Comparison of ENCODE assay signal across 17 cellular contexts in the genomic region with DNA sequence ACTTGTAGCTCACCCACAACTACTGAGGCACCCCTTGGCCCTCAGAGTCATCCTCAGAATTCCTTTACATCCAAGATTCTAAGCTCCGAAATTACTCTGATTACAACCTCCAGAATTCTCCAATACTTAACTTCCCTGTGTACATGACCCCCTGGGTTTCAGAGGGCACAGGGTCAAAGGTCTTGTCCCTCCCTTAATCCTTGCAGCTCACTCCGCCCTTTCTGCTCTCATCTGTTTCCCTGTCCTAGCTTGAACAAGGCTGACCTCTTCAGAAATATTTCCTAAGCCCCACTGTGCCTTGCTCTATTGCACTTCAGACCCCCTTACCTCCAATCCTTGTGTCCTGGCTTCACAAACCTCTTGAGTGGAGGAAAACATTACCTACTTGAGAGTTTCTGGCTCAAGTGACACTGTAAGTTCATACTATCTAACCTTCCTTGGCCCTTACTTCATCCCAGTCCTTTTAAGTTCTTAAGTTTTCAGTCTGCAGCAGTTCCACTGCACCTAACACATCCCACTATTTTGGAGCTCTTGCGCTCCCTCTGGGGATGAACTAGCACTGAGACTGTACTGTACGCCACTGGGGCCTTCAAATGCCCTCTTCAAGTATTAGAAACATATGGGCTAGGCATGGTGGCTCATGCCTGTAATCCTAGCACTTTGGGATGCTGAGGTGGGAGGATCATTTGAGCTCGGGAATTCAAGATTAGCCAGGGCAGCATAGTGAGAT. TPM values are rescaled to one million over a fixed set of nuclear protein-coding genes. Genes with fewer than 3 reads are reported as not detected.
DNase-seq lines count a peak whose midpoint lies in the region; ATAC-seq lines count a peak whose summit lies in the region.
"Had no signal": no experiment of that assay in that cellular context is flagged by ENCODE, and none has a peak within 500 bp of the region (broad histone marks: within the 10 kb centered on the region; RNA-seq: fewer than 3 reads in every experiment).

No MANE protein-coding gene starts in this region.

- intact Hi-C loops in activated CD4-positive, alpha-beta T cell treated with anti-CD3 and anti-CD28 coated beads, Interleukin-2, amount 10 ng/mL, durations not matched to agents 24 days and 14 days (cut with micrococcal nuclease) = no loop called here
- intact Hi-C loops in activated T-helper 2 cell treated with anti-CD3 and anti-CD28 coated beads, Interferon-gamma antibody, Interleukin-2, Interleukin-4, amounts not matched to agents 10 μg/mL and 5 μg/mL and 100 μg/mL, durations not matched to agents 14 hours and 24 hours and 36 hours (cut with micrococcal nuclease) = no loop called here

- peaks cover 33% of the 10 kb centered on the region for H3K4me1 Mint-ChIP-seq in activated CD4-positive, alpha-beta T cell treated with anti-CD3 and anti-CD28 coated beads, Interleukin-2, amount 10 ng/mL, durations not matched to agents 24 days and 14 days
- H3K4me1 Mint-ChIP-seq in activated T-helper 2 cell treated with anti-CD3 and anti-CD28 coated beads, Interferon-gamma antibody, Interleukin-2, Interleukin-4, amounts not matched to agents 10 μg/mL and 5 μg/mL and 100 μg/mL, durations not matched to agents 14 hours and 24 hours and 36 hours (ENCODE audit: low read depth) = peaks cover 30% of the 10 kb centered on the region
- peaks cover 34% of the 10 kb centered on the region for H3K4me1 Mint-ChIP-seq in stimulated activated effector memory CD8-positive, alpha-beta T cell treated with anti-CD3 and anti-CD28 coated beads, Interleukin-12 subunit alpha, Interleukin-12 subunit beta, amount 100 ng/mL, for 72 hours

- no peaks in the 10 kb centered on the region for H3K9me3 Mint-ChIP-seq in activated CD4-positive, alpha-beta T cell treated with anti-CD3 and anti-CD28 coated beads, Interleukin-2, amount 10 ng/mL, durations not matched to agents 24 days and 14 days
- H3K9me3 Mint-ChIP-seq in activated T-helper 2 cell treated with anti-CD3 and anti-CD28 coated beads, Interferon-gamma antibody, Interleukin-2, Interleukin-4, amounts not matched to agents 10 μg/mL and 5 μg/mL and 100 μg/mL, durations not matched to agents 14 hours and 24 hours and 36 hours = no peaks in the 10 kb centered on the region
- no peaks in the 10 kb centered on the region for H3K9me3 Mint-ChIP-seq in stimulated activated effector memory CD8-positive, alpha-beta T cell treated with anti-CD3 and anti-CD28 coated beads, Interleukin-12 subunit alpha, Interleukin-12 subunit beta, amount 100 ng/mL, for 72 hours
- H3K9me3 Mint-ChIP-seq: activated B cell treated with CpG ODN at 0.5 μM for 24 hours had no signal

- peak overlapping the region; percentile 39 for H3K27ac Mint-ChIP-seq in activated CD4-positive, alpha-beta T cell treated with anti-CD3 and anti-CD28 coated beads, Interleukin-2, amount 10 ng/mL, durations not matched to agents 24 days and 14 days
- peak overlapping the region; percentile 7 for H3K27ac Mint-ChIP-seq in activated T-helper 2 cell treated with anti-CD3 and anti-CD28 coated beads, Interferon-gamma antibody, Interleukin-2, Interleukin-4, amounts not matched to agents 10 μg/mL and 5 μg/mL and 100 μg/mL, durations not matched to agents 14 hours and 24 hours and 36 hours
- H3K27ac Mint-ChIP-seq in stimulated activated effector memory CD8-positive, alpha-beta T cell treated with anti-CD3 and anti-CD28 coated beads, Interleukin-12 subunit alpha, Interleukin-12 subunit beta, amount 100 ng/mL, for 72 hours = no peak overlapping the region
- H3K27ac Mint-ChIP-seq: activated B cell treated with CpG ODN at 0.5 μM for 24 hours had no signal

- ATAC-seq in left lobe of liver (peak; percentile 70), GM18861 (IDR thresholded peaks at IDR 0.05; ENCODE audit: unreplicated experiment) (no peak)
- ATAC-seq in stimulated activated effector memory CD8-positive, alpha-beta T cell treated with anti-CD3 and anti-CD28 coated beads, Interleukin-12 subunit alpha, Interleukin-12 subunit beta, amount 100 ng/mL, for 72 hours = no peak
- ATAC-seq: Panc1 had no signal

- H3K36me3 Mint-ChIP-seq in activated CD4-positive, alpha-beta T cell treated with anti-CD3 and anti-CD28 coated beads, Interleukin-2, amount 10 ng/mL, durations not matched to agents 24 days and 14 days (ENCODE audit: low read depth) = peaks cover 20% of the 10 kb centered on the region
- H3K36me3 Mint-ChIP-seq in activated T-helper 2 cell treated with anti-CD3 and anti-CD28 coated beads, Interferon-gamma antibody, Interleukin-2, Interleukin-4, amounts not matched to agents 10 μg/mL and 5 μg/mL and 100 μg/mL, durations not matched to agents 14 hours and 24 hours and 36 hours (ENCODE audit: low read depth) = peaks cover 15% of the 10 kb centered on the region
- H3K36me3 Mint-ChIP-seq in stimulated activated effector memory CD8-positive, alpha-beta T cell treated with anti-CD3 and anti-CD28 coated beads, Interleukin-12 subunit alpha, Interleukin-12 subunit beta, amount 100 ng/mL, for 72 hours = no peaks in the 10 kb centered on the region

- no peak for DNase-seq in activated CD4-positive, alpha-beta T cell treated with anti-CD3 and anti-CD28 coated beads, Interleukin-2, amount 10 ng/mL, durations not matched to agents 24 days and 14 days
- no peak for DNase-seq in activated CD4-positive, alpha-beta T cell treated with anti-CD3 and anti-CD28 coated beads, Interleukin-2, amount 50 U/mL, for 4 hours
- DNase-seq in activated T-helper 2 cell treated with anti-CD3 and anti-CD28 coated beads, Interferon-gamma antibody, Interleukin-2, Interleukin-4, amounts not matched to agents 10 μg/mL and 5 μg/mL and 100 μg/mL, durations not matched to agents 14 hours and 24 hours and 36 hours (ENCODE audit: low spot score) = no peak
- DNase-seq in left lobe of liver (ENCODE audit: low spot score) (no peak), GM03348 (ENCODE audit: low spot score) (no peak), GM19238 (ENCODE audit: insufficient read length, low spot score) (no peak)
- DNase-seq in stimulated activated effector memory CD8-positive, alpha-beta T cell treated with anti-CD3 and anti-CD28 coated beads, Interleukin-12 subunit alpha, Interleukin-12 subunit beta, amount 100 ng/mL, for 72 hours (ENCODE audit: low spot score in 2 of 2) = peak in 1 of 2 donors; percentile 38
- DNase-seq: activated B cell treated with CpG ODN at 0.5 μM for 24 hours; activated T-cell treated with anti-CD3 and anti-CD28 coated beads, Interleukin-2, amount 50 U/mL, for 48 hours; dorsolateral prefrontal cortex; mesendoderm; NCI-H1930; NCI-H526 treated with DMSO at 0.1 percent for 48 hours; ovary; thyroid gland had no signal

- H3K4me3 Mint-ChIP-seq in activated CD4-positive, alpha-beta T cell treated with anti-CD3 and anti-CD28 coated beads, Interleukin-2, amount 10 ng/mL, durations not matched to agents 24 days and 14 days = peak overlapping the region; percentile 9
- no peak overlapping the region for H3K4me3 Mint-ChIP-seq in activated T-helper 2 cell treated with anti-CD3 and anti-CD28 coated beads, Interferon-gamma antibody, Interleukin-2, Interleukin-4, amounts not matched to agents 10 μg/mL and 5 μg/mL and 100 μg/mL, durations not matched to agents 14 hours and 24 hours and 36 hours (ENCODE audit: low read depth)
- peak overlapping the region; percentile 1 for H3K4me3 Mint-ChIP-seq in stimulated activated effector memory CD8-positive, alpha-beta T cell treated with anti-CD3 and anti-CD28 coated beads, Interleukin-12 subunit alpha, Interleukin-12 subunit beta, amount 100 ng/mL, for 72 hours
- H3K4me3 Mint-ChIP-seq: activated B cell treated with CpG ODN at 0.5 μM for 24 hours had no signal

- no peaks in the 10 kb centered on the region for H3K27me3 Mint-ChIP-seq in activated CD4-positive, alpha-beta T cell treated with anti-CD3 and anti-CD28 coated beads, Interleukin-2, amount 10 ng/mL, durations not matched to agents 24 days and 14 days
- no peaks in the 10 kb centered on the region for H3K27me3 Mint-ChIP-seq in activated T-helper 2 cell treated with anti-CD3 and anti-CD28 coated beads, Interferon-gamma antibody, Interleukin-2, Interleukin-4, amounts not matched to agents 10 μg/mL and 5 μg/mL and 100 μg/mL, durations not matched to agents 14 hours and 24 hours and 36 hours (ENCODE audit: low read depth)
- H3K27me3 Mint-ChIP-seq: activated B cell treated with CpG ODN at 0.5 μM for 24 hours had no signal

RNA-seq across cellular contexts. Expression of a gene that starts 6.2 kb away (rescaled TPM):
- 41.8 and 44.4 TPM in 2 replicates for total RNA-seq in activated CD4-positive, alpha-beta T cell treated with anti-CD3 and anti-CD28 coated beads, Interleukin-2, amount 10 ng/mL, durations not matched to agents 24 days and 14 days
- total RNA-seq in activated T-helper 2 cell treated with anti-CD3 and anti-CD28 coated beads, Interferon-gamma antibody, Interleukin-2, Interleukin-4, amounts not matched to agents 10 μg/mL and 5 μg/mL and 100 μg/mL, durations not matched to agents 14 hours and 24 hours and 36 hours = 34.3 and 40.3 TPM in 2 replicates
- total RNA-seq in left lobe of liver = 11.6 TPM
